In genomic region chr6:111685506-111685905, GRCh38 we compare ENCODE assay signal across 14 cellular contexts.
DNase-seq lines count a peak whose midpoint lies in the region; ATAC-seq and TF ChIP-seq lines count a peak whose summit lies in the region.
"Had no signal": no experiment of that assay in that cellular context is flagged by ENCODE, and none has a peak within 500 bp of the region (broad histone marks: within the 10 kb centered on the region; RNA-seq: fewer than 3 reads in every experiment).

No MANE protein-coding gene starts in this region.

- CTCF ChIA-PET in CD4-positive, alpha-beta memory T cell (lab: Charles Lee; ENCODE audit: partially characterized antibody), result interaction anchor here (0.9 kb wide), 1 partner anchor 426 kb away, joined by 3 read pairs; a partner anchor contains a TSS
- CTCF ChIA-PET in Panc1 (lab: Charles Lee), result no interaction called here

- H3K79me2 ChIP-seq in osteoblast (ENCODE audit: insufficient read depth, low read length), result peaks cover 6% of the 10 kb centered on the region

- no peak overlapping the region for H3K4me3 ChIP-seq in CD4-positive, alpha-beta memory T cell (ENCODE audit: low read length in 2 of 2)
- H3K4me3 ChIP-seq in Panc1 (ENCODE audit: low read depth in 2 of 2, low read length in 2 of 2), result no peak overlapping the region
- H3K4me3 ChIP-seq in sigmoid colon, result no peak overlapping the region
- no peak overlapping the region for H3K4me3 ChIP-seq in osteoblast (ENCODE audit: insufficient read depth, low read length)
- H3K4me3 ChIP-seq: HAP-1, mucosa of descending colon had no signal

- H3K9me3 ChIP-seq in CD4-positive, alpha-beta memory T cell (ENCODE audit: control insufficient read depth in 1 of 2, low read length in 2 of 2), result no peaks in the 10 kb centered on the region
- H3K9me3 ChIP-seq in Panc1 (ENCODE audit: control insufficient read depth, insufficient read depth, low read depth, low read length) (no peaks in the 10 kb centered on the region), sigmoid colon (no peaks in the 10 kb centered on the region), osteoblast (ENCODE audit: low read depth, low read length) (no peaks in the 10 kb centered on the region)
- H3K9me3 ChIP-seq: HAP-1, mucosa of descending colon, SK-N-SH had no signal

- H3K4me1 Mint-ChIP-seq in CD4-positive, alpha-beta memory T cell, result peaks cover 71 to 89% (median 79%) of the 10 kb centered on the region in 4 donors
- H3K4me1 Mint-ChIP-seq in glutamatergic neuron (ENCODE audit: low read depth, unreplicated experiment), result peaks cover 23% of the 10 kb centered on the region

- no peak overlapping the region for H3K27ac ChIP-seq in CD4-positive, alpha-beta memory T cell (ENCODE audit: low read depth, low read length)
- H3K27ac ChIP-seq in Panc1 (ENCODE audit: low read length), result no peak overlapping the region
- peak overlapping the region; percentile 21 to 77 (median 71) for H3K27ac ChIP-seq in sigmoid colon
- H3K27ac ChIP-seq in osteoblast (ENCODE audit: low read depth, low read length), result no peak overlapping the region

- no peak for TF ChIP-seq EP300 in sigmoid colon (IDR thresholded peaks at IDR 0.05)

- no peak overlapping the region for H2AFZ ChIP-seq in osteoblast (ENCODE audit: low read length)

- peaks cover 76 to 90% of the 10 kb centered on the region in 2 donors for H3K36me3 Mint-ChIP-seq in CD4-positive, alpha-beta memory T cell
- H3K36me3 Mint-ChIP-seq in glutamatergic neuron (ENCODE audit: unreplicated experiment), result peaks cover 13% of the 10 kb centered on the region

- H4K20me1 ChIP-seq in osteoblast (ENCODE audit: insufficient read depth, low read length), result peaks cover 6% of the 10 kb centered on the region

- intact Hi-C loops in CD4-positive, alpha-beta memory T cell (cut with micrococcal nuclease), result no loop called here
- intact Hi-C loops in Panc1 (cut with micrococcal nuclease; ENCODE audit: unreplicated experiment), result no loop called here
- intact Hi-C loops in sigmoid colon (cut with DNase I), result no loop called here

- in situ Hi-C loops in Panc1 (cut with HindIII; ENCODE audit: low pct_unique_long_range_greater_than_20kb, low sequenced_read_pairs), result no loop called here

- no peak for DNase-seq in CD4-positive, alpha-beta memory T cell
- DNase-seq in Panc1 (ENCODE audit: low read depth, low spot score) (no peak), glutamatergic neuron (no peak), sigmoid colon (no peak), T-helper 2 cell (no peak), osteoblast (ENCODE audit: insufficient read length, low spot score, missing footprints) (no peak), HPDE6-E6E7 (ENCODE audit: extremely low spot score) (no peak)
- DNase-seq: activated naive CD4-positive, alpha-beta T cell; DND-41; mucosa of descending colon; NCI-H1417; NK-92 treated with Interleukin-12 subunit alpha and Interleukin-12 subunit beta, amount 100 ng/mL, for 24 hours had no signal

- H3K4me1 ChIP-seq in CD4-positive, alpha-beta memory T cell (ENCODE audit: insufficient read depth, low read length), result peaks cover 69% of the 10 kb centered on the region
- H3K4me1 ChIP-seq in Panc1 (ENCODE audit: control insufficient read depth, insufficient read depth, low read length), result peaks cover 5% of the 10 kb centered on the region; the same call in 1 of the 2 replicates
- peaks cover 0 to 63% (median 40%) of the 10 kb centered on the region in 4 donors for H3K4me1 ChIP-seq in sigmoid colon
- peaks cover 21% of the 10 kb centered on the region for H3K4me1 ChIP-seq in osteoblast (ENCODE audit: insufficient read depth, low read length)

- H3K4me3 Mint-ChIP-seq in CD4-positive, alpha-beta memory T cell, result peak overlapping the region in 4 of 8 donors; percentile 18 to 78 (median 68)
- peak overlapping the region; percentile 27 for H3K4me3 Mint-ChIP-seq in glutamatergic neuron (ENCODE audit: unreplicated experiment)

- no peaks in the 10 kb centered on the region for H3K27me3 Mint-ChIP-seq in CD4-positive, alpha-beta memory T cell
- peaks cover 6% of the 10 kb centered on the region for H3K27me3 Mint-ChIP-seq in glutamatergic neuron (ENCODE audit: unreplicated experiment)

- TF ChIP-seq CTCF in Panc1 (IDR thresholded peaks at IDR 0.05) (no peak), glutamatergic neuron (IDR thresholded peaks at IDR 0.05; ENCODE audit: partially characterized antibody, unreplicated experiment) (no peak), sigmoid colon (IDR thresholded peaks at IDR 0.05) (no peak), osteoblast (IDR thresholded peaks at IDR 0.05; ENCODE audit: extremely low read depth, low read depth, low read length) (no peak)

- peak overlapping the region; percentile 7 to 94 (median 86) for H3K27ac Mint-ChIP-seq in CD4-positive, alpha-beta memory T cell
- H3K27ac Mint-ChIP-seq in glutamatergic neuron (ENCODE audit: unreplicated experiment), result peak overlapping the region; percentile 56

- no TSS peak for BruUV-seq in Panc1 (replicated peaks; lab: Mats Ljungman, UMichigan)

- H3K27me3 ChIP-seq in CD4-positive, alpha-beta memory T cell (ENCODE audit: insufficient read depth, low read length), result no peaks in the 10 kb centered on the region
- peaks cover 7% of the 10 kb centered on the region for H3K27me3 ChIP-seq in Panc1 (ENCODE audit: control insufficient read depth, insufficient read depth, low read length)
- no peaks in the 10 kb centered on the region for H3K27me3 ChIP-seq in sigmoid colon
- H3K27me3 ChIP-seq in osteoblast (ENCODE audit: insufficient read depth, low read length), result no peaks in the 10 kb centered on the region

- no peak overlapping the region for H3K4me2 ChIP-seq in osteoblast (ENCODE audit: insufficient read depth, low read length)
- H3K4me2 ChIP-seq: SK-N-SH had no signal

- H3K9me3 Mint-ChIP-seq in CD4-positive, alpha-beta memory T cell, result no peaks in the 10 kb centered on the region
- H3K9me3 Mint-ChIP-seq in glutamatergic neuron (ENCODE audit: unreplicated experiment), result peaks cover 17% of the 10 kb centered on the region

- POLR2A ChIA-PET in CD4-positive, alpha-beta memory T cell (lab: Charles Lee; ENCODE audit: partially characterized antibody), result interaction anchor here (0.8 to 3.7 kb wide), 2 partner anchors 10 to 325 kb away, joined by 3 to 11 read pairs; no protein-coding TSS in a partner anchor
- POLR2A ChIA-PET in Panc1 (lab: Charles Lee), result interaction anchor here (0.6 kb wide), 1 partner anchor 392 kb away, joined by 6 read pairs; no protein-coding TSS in a partner anchor

- no peak for TF ChIP-seq POLR2A in sigmoid colon (IDR thresholded peaks at IDR 0.05)

- peaks cover 61% of the 10 kb centered on the region for H3K36me3 ChIP-seq in CD4-positive, alpha-beta memory T cell (ENCODE audit: insufficient read depth, low read length)
- no peaks in the 10 kb centered on the region for H3K36me3 ChIP-seq in Panc1 (ENCODE audit: control insufficient read depth, insufficient read depth, low read length)
- no peaks in the 10 kb centered on the region for H3K36me3 ChIP-seq in sigmoid colon
- H3K36me3 ChIP-seq in osteoblast (ENCODE audit: insufficient read depth, low read length), result peaks cover 31% of the 10 kb centered on the region

- ATAC-seq in Panc1, result 0 out of 2 replicates have a peak, but pooled peaks have one; percentile 10

- 9 to 36% methylated on average over 2 of the region's 2 CpGs for WGBS in sigmoid colon, 2 donors

Comparison
In these comparisons a context has a peak if more than half of its experiments do, and no peak if none do; other contexts are left out.
1. H3K27ac ChIP-seq: peak in sigmoid colon (4 of 4); none in CD4-positive, alpha-beta memory T cell (single experiment), Panc1 (single experiment) and osteoblast (single experiment).